ENCODE assay signal across 8 cellular contexts in the genomic region with DNA sequence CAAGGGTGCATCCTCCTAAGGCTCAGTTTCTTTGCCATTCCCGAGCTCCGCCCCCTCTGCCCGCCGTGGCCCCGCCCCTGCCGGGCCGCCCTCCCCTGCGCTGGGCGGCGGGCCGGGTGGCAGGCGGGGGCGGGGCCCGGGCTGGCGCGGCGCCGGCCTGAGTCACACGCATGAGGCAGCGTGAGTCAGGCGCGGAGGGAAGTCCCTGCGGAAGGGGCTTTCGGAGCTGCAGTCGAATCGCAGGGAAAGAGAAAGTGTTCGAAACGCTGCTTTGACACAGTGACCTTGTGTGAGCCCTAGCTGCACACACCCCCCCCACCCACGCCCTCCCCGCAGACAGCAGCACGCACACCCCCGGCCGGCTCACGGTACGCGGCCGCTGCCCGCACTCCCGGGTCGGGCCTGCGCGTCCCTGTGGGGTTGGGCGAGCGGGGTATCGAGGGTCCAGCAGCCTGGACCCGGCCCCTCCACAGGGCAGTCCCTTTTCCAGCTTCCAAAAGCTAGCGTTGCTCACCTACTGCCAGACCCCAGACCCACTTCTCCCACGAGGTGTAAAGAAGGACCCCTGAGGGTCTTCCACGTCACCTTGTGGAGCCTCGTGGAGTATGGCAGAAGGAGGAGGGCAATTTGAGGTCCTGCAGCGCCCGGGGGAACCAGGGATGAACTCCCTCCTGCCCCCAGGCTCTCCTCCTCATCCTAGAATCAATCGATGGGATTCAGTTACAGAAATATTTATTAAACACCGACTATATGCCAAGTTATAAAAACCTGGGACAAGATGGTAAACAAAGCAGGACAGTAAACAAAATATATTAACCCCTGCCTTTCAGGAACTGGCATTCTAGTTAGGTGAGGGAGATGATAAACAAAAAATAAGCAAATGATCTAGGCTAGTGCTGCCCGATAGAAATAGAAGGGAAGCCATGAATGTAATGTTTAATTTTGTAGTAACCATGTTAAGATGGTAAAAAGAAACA. TPM values are rescaled to one million over a fixed set of nuclear protein-coding genes. Genes with fewer than 3 reads are reported as not detected.
DNase-seq lines count a peak whose midpoint lies in the region; ATAC-seq and TF ChIP-seq lines count a peak whose summit lies in the region.

No MANE protein-coding gene starts in this region.

- ATAC-seq in gastroesophageal sphincter, result peak; percentile 98

- CTCF ChIA-PET in activated naive CD4-positive, alpha-beta T cell treated with anti-CD3 and anti-CD28 coated beads for 36 hours (lab: Charles Lee), result interaction anchor here (0.9 to 2.0 kb wide), 7 partner anchors 11 to 41 kb away, joined by 3 to 7 read pairs (median 4); a partner anchor contains a TSS

- H3K9me3 Mint-ChIP-seq in activated naive CD4-positive, alpha-beta T cell treated with anti-CD3 and anti-CD28 coated beads for 36 hours, result no peaks in the 10 kb centered on the region

- peak overlapping the region; percentile 69 for H3K4me3 Mint-ChIP-seq in activated naive CD4-positive, alpha-beta T cell treated with anti-CD3 and anti-CD28 coated beads for 36 hours

- intact Hi-C loops in activated naive CD4-positive, alpha-beta T cell treated with anti-CD3 and anti-CD28 coated beads for 36 hours (cut with micrococcal nuclease), result loop anchor here (1.0 to 5.0 kb wide), 5 partner anchors 12 to 665 kb away; a partner anchor contains a TSS

- H3K9me3 ChIP-seq in HAP-1, result no peaks in the 10 kb centered on the region
- no peaks in the 10 kb centered on the region for H3K9me3 ChIP-seq in MG63
- no peaks in the 10 kb centered on the region for H3K9me3 ChIP-seq in SJSA1 (replicated peaks)
- H3K9me3 ChIP-seq in gastroesophageal sphincter, result no peaks in the 10 kb centered on the region

- no peak for TF ChIP-seq CTCF in gastroesophageal sphincter (IDR thresholded peaks at IDR 0.05)

- in situ Hi-C loops in G401 (cut with HindIII; ENCODE audit: low sequenced_read_pairs) (no loop called here), HAP-1 (cut with MboI; ENCODE audit: low sequenced_read_pairs) (no loop called here)

- H3K27ac Mint-ChIP-seq in activated naive CD4-positive, alpha-beta T cell treated with anti-CD3 and anti-CD28 coated beads for 36 hours, result peak overlapping the region; percentile 92

- H3K27ac ChIP-seq in SJSA1, result peak overlapping the region; percentile 85
- H3K27ac ChIP-seq in gastroesophageal sphincter, result peak overlapping the region; percentile 90 to 98 (median 94)

- H3K4me3 ChIP-seq in HAP-1 (peak overlapping the region; percentile 35), MG63 (peak overlapping the region; percentile 48), SJSA1 (peak overlapping the region; percentile 47), gastroesophageal sphincter (peak overlapping the region; percentile 69 to 98)

- TF ChIP-seq POLR2A in gastroesophageal sphincter (IDR thresholded peaks at IDR 0.05), result peak; percentile 60 to 74

- H3K4me1 ChIP-seq in HAP-1 (peaks cover 9% of the 10 kb centered on the region), SJSA1 (replicated peaks) (peaks cover 34% of the 10 kb centered on the region), gastroesophageal sphincter (peaks cover 0 to 18% (median 12%) of the 10 kb centered on the region in 3 donors)

- H3K4me1 Mint-ChIP-seq in activated naive CD4-positive, alpha-beta T cell treated with anti-CD3 and anti-CD28 coated beads for 36 hours (ENCODE audit: low read depth), result peaks cover 43% of the 10 kb centered on the region

- DNase-seq in G401 (ENCODE audit: low spot score), result peak; percentile 89
- DNase-seq in HAP-1 (ENCODE audit: low spot score in 2 of 2), result peak; percentile 83 to 94
- peak; percentile 87 for DNase-seq in MG63
- DNase-seq in SJSA1 (ENCODE audit: low read depth in 1 of 2, low spot score in 2 of 2), result peak; percentile 81 to 94
- peak; percentile 96 for DNase-seq in activated naive CD4-positive, alpha-beta T cell treated with anti-CD3 and anti-CD28 coated beads for 36 hours
- peak; percentile 62 for DNase-seq in non-pigmented ciliary epithelial cell (ENCODE audit: low read depth)
- DNase-seq in superior temporal gyrus (ENCODE audit: extremely low spot score), result peak; percentile 87

- no peaks in the 10 kb centered on the region for H3K36me3 ChIP-seq in HAP-1 (replicated peaks)
- no peaks in the 10 kb centered on the region for H3K36me3 ChIP-seq in MG63
- no peaks in the 10 kb centered on the region for H3K36me3 ChIP-seq in SJSA1
- no peaks in the 10 kb centered on the region for H3K36me3 ChIP-seq in gastroesophageal sphincter

- no peak for TF ChIP-seq EP300 in gastroesophageal sphincter (IDR thresholded peaks at IDR 0.05)

- no peaks in the 10 kb centered on the region for H3K27me3 ChIP-seq in HAP-1 (ENCODE audit: low read depth)
- no peaks in the 10 kb centered on the region for H3K27me3 ChIP-seq in MG63
- H3K27me3 ChIP-seq in SJSA1 (replicated peaks), result no peaks in the 10 kb centered on the region
- H3K27me3 ChIP-seq in gastroesophageal sphincter, result no peaks in the 10 kb centered on the region

- H3K36me3 Mint-ChIP-seq in activated naive CD4-positive, alpha-beta T cell treated with anti-CD3 and anti-CD28 coated beads for 36 hours (ENCODE audit: low read depth), result no peaks in the 10 kb centered on the region

- H3K27me3 Mint-ChIP-seq in activated naive CD4-positive, alpha-beta T cell treated with anti-CD3 and anti-CD28 coated beads for 36 hours (ENCODE audit: low read depth), result no peaks in the 10 kb centered on the region

- WGBS in gastroesophageal sphincter (ENCODE audit: low coverage in 1 of 2), 2 donors, result 5 to 15% methylated on average over 2 to 6 of the region's 55 CpGs

RNA-seq across cellular contexts. Expression of a gene that starts 12.4 kb away (rescaled TPM):
- total RNA-seq in G401 (2014; rRNA removed; shearing (Covaris generic)), result 321 and 360 TPM in 2 replicates
- 65.7 and 74.6 TPM in 2 replicates for total RNA-seq in MG63 (2014; rRNA removed; shearing (Covaris generic); ENCODE audit: low replicate concordance)
- 31.7 and 48.4 TPM in 2 replicates for total RNA-seq in SJSA1 (2014; rRNA removed; shearing (Covaris generic))
- total RNA-seq in activated naive CD4-positive, alpha-beta T cell treated with anti-CD3 and anti-CD28 coated beads for 36 hours, result 100 to 1,000 TPM; 705 to 712 TPM
- 10 to 100 TPM in 3 of 4 donors, 1 to 10 TPM in 1; 8.1 to 24.5 (median 18.1) TPM for total RNA-seq in gastroesophageal sphincter

RNA-seq across cellular contexts. Expression of a gene that starts 24.6 kb away (rescaled TPM):
- total RNA-seq in G401 (2014; rRNA removed; shearing (Covaris generic)), result 15.0 and 17.2 TPM in 2 replicates
- total RNA-seq in MG63 (2014; rRNA removed; shearing (Covaris generic); ENCODE audit: low replicate concordance), result 2.4 and 12.0 TPM in 2 replicates
- total RNA-seq in SJSA1 (2014; rRNA removed; shearing (Covaris generic)), result 24.5 and 53.9 TPM in 2 replicates
- total RNA-seq in activated naive CD4-positive, alpha-beta T cell treated with anti-CD3 and anti-CD28 coated beads for 36 hours, result 10 to 100 TPM; 11.7 to 13.8 TPM
- total RNA-seq in gastroesophageal sphincter, result 10 to 100 TPM in 3 of 4 donors, 1 to 10 TPM in 1; 9.7 to 34.7 (median 22.6) TPM

Comparison
In these comparisons a context has a peak if more than half of its experiments do, and no peak if none do; other contexts are left out.
1. Peak in every context shown above with its lines: DNase-seq, ATAC-seq, H3K4me3 ChIP-seq and H3K27ac ChIP-seq.